In the genomic region with DNA sequence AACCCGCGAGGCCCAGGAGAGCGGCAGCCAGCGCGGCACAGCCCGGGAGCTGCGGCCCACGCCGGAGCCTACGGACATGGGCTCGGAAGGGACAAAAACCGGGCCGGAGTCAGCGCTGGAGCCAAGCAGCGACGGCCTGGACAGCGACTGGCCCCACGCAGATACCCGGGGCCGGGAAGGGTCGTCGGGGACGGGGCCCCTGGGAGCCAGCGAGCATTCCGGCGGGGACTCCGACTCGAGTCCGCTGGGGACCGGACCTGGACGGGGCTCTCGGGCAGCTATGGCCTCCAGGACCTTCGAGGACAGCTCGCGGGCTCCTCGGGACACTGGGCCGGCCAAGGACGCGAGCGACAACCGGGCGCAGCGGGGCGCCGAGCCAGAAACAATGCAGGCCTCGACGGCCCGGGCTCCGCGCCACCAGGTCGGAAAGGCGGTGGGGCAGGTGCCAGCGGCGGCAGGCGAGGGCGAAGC, we compare ENCODE assay signal across 10 cellular contexts. TPM values are rescaled to one million over a fixed set of nuclear protein-coding genes. Genes with fewer than 3 reads are reported as not detected.
DNase-seq lines count a peak whose midpoint lies in the region; ATAC-seq lines count a peak whose summit lies in the region.
"Had no signal": no experiment of that assay in that cellular context is flagged by ENCODE, and none has a peak within 500 bp of the region (broad histone marks: within the 10 kb centered on the region; RNA-seq: fewer than 3 reads in every experiment).

No MANE protein-coding gene starts in this region.

- H3K4me2 ChIP-seq in skeletal muscle satellite cell (ENCODE audit: low read length) = peak overlapping the region; percentile 71

- H3K9me3 ChIP-seq in skeletal muscle satellite cell (replicated peaks; ENCODE audit: low read length) = no peaks in the 10 kb centered on the region

- peak; percentile 17 for ATAC-seq in HG02798 (IDR thresholded peaks at IDR 0.05; ENCODE audit: poor library complexity, unreplicated experiment)

- DNase-seq in activated T-helper 1 cell treated with Interleukin-2 at 50 U/mL for 16 hours (ENCODE audit: low read depth) (peak; percentile 8), hypothalamus (lab: John Stamatoyannopoulos, UW) (peak in 28 of 51 donors; percentile 26 to 76 (median 50)), GF-D8 (lab: John Stamatoyannopoulos, UW) (no peak), NCI-H510A (lab: John Stamatoyannopoulos, UW) (no peak), middle frontal gyrus (ENCODE audit: extremely low spot score, low spot score) (no peak)

- no peaks in the 10 kb centered on the region for H3K36me3 ChIP-seq in skeletal muscle satellite cell (ENCODE audit: insufficient read depth, low read length)

- peak overlapping the region; percentile 68 for H3K9ac ChIP-seq in skeletal muscle satellite cell (ENCODE audit: low read depth, low read length)

- H3K4me3 ChIP-seq in GM08714 (ENCODE audit: low read length) (peak overlapping the region; percentile 15; the same call in 1 of the 2 replicates), skeletal muscle satellite cell (ENCODE audit: low read length) (peak overlapping the region; percentile 61)

- H3K4me1 ChIP-seq in skeletal muscle satellite cell (ENCODE audit: control insufficient read depth, insufficient read depth, low read length) = no peaks in the 10 kb centered on the region

- peaks cover 25% of the 10 kb centered on the region for H3K27me3 ChIP-seq in skeletal muscle satellite cell (ENCODE audit: control insufficient read depth, insufficient read depth, low read length)

RNA-seq across cellular contexts. Expression of gene MYO15B, which starts 1.0 kb away (rescaled TPM):
- total RNA-seq in skeletal muscle satellite cell (2012; rRNA removed) = 0.22 and 0.51 TPM in 2 replicates

RNA-seq across cellular contexts. Expression of gene SMIM5, which starts 44.7 kb away (rescaled TPM):
- under 0.01 TPM in 1 of 2 replicates, not detected in the other for total RNA-seq in skeletal muscle satellite cell (2012; rRNA removed)
- total RNA-seq: M059J, pulmonary artery endothelial cell had no signal

Comparison
In these comparisons a context has a peak if more than half of its experiments do, and no peak if none do; other contexts are left out.
1. DNase-seq: peak in activated T-helper 1 cell treated with Interleukin-2 at 50 U/mL for 16 hours (single experiment) and hypothalamus (28 of 51); none in GF-D8 (single experiment), NCI-H510A (single experiment) and middle frontal gyrus (single experiment).